18 cellular contexts compared by ENCODE assay signal in the genomic region with DNA sequence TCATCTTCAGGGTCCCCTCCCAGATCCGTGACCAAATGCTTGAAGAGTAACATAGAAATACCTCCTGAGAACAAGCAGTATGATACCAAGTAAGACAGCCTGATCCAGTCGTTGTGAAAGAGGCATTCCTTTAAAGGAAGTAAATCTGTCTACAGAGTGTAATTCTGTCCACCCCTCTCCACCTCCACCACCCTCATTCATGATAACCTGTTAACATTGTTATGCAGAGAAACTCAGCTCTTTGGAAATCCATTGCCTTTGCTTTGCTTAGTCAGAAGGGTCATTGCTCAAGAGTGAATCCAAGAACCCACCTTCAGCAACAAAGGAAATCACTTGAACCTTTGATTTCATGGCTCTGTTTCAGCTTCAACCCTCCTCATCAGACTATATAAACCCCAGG.
A peak's percentile ranks its signal among the peaks of the same experiment; 100 is the strongest.
DNase-seq lines count a peak whose midpoint lies in the region; FAIRE-seq and TF ChIP-seq lines count a peak whose summit lies in the region.
"Had no signal": no experiment of that assay in that cellular context is flagged by ENCODE, and none has a peak within 500 bp of the region (broad histone marks: within the 10 kb centered on the region; RNA-seq: fewer than 3 reads in every experiment).

No MANE protein-coding gene starts in this region.

- H3K36me3 ChIP-seq in mammary epithelial cell (ENCODE audit: insufficient read depth, low read length) (no peaks in the 10 kb centered on the region), keratinocyte (ENCODE audit: control insufficient read depth in 2 of 2, extremely low read depth in 1 of 2, insufficient read depth in 2 of 2, low read length in 2 of 2) (no peaks in the 10 kb centered on the region)
- H3K36me3 ChIP-seq: BLaER1 treated with 17β-estradiol and CSF1 and Interleukin-3, amounts not matched to agents 10 nM and 100 nM had no signal

- 43% methylated on average over 2 of the region's 2 CpGs for WGBS in mammary epithelial cell (ENCODE audit: low coverage, missing lambda C conversion rate)

- H3K4me3 Mint-ChIP-seq in MCF 10A (ENCODE audit: unreplicated experiment), result no peak overlapping the region
- H3K4me3 Mint-ChIP-seq: B cell; CD8-positive, alpha-beta T cell; HFFc6 had no signal

- TF ChIP-seq POLR2A in NB4 (IDR thresholded peaks at IDR 0.05; ENCODE audit: extremely low read depth, insufficient read length), result no peak

- H3K36me3 Mint-ChIP-seq in MCF 10A (ENCODE audit: insufficient read depth, unreplicated experiment), result no peaks in the 10 kb centered on the region
- H3K36me3 Mint-ChIP-seq: CD8-positive, alpha-beta T cell had no signal

- no peaks in the 10 kb centered on the region for H3K9me3 Mint-ChIP-seq in MCF 10A (ENCODE audit: unreplicated experiment)
- H3K9me3 Mint-ChIP-seq: CD8-positive, alpha-beta T cell; HFFc6 had no signal

- H3K27me3 ChIP-seq in mammary epithelial cell (ENCODE audit: insufficient read depth, low read length) (no peaks in the 10 kb centered on the region), keratinocyte (ENCODE audit: control insufficient read depth, extremely low read depth, insufficient read depth, low read length) (no peaks in the 10 kb centered on the region)
- H3K27me3 ChIP-seq: BLaER1 treated with 17β-estradiol and CSF1 and Interleukin-3, amounts not matched to agents 10 nM and 100 nM had no signal

- TF ChIP-seq CTCF in MCF 10A (IDR thresholded peaks at IDR 0.05; ENCODE audit: unreplicated experiment) (no peak), mammary epithelial cell (conservative IDR thresholded peaks at IDR 0.05 in 1 of 2, IDR thresholded peaks at IDR 0.05 in 1 of 2; ENCODE audit: extremely low read depth in 1 of 2, insufficient read depth in 1 of 2, low read depth in 1 of 2, low read length in 2 of 2) (no peak), NB4 (IDR thresholded peaks at IDR 0.05; ENCODE audit: low read depth, low read length) (no peak), keratinocyte (optimal IDR thresholded peaks at IDR 0.05 in 1 of 3, IDR thresholded peaks at IDR 0.05 in 1 of 3, conservative IDR thresholded peaks at IDR 0.05 in 1 of 3; ENCODE audit: extremely low read depth in 1 of 3, insufficient read depth in 2 of 3, low read length in 3 of 3) (no peak)

- H3K4me2 ChIP-seq in mammary epithelial cell (ENCODE audit: insufficient read depth, low read depth, low read length) (no peak overlapping the region), keratinocyte (ENCODE audit: control insufficient read depth, extremely low read depth, insufficient read depth, low read depth, low read length) (no peak overlapping the region)
- H3K4me2 ChIP-seq: BLaER1 treated with 17β-estradiol and CSF1 and Interleukin-3, amounts not matched to agents 10 nM and 100 nM had no signal

- CTCF ChIA-PET in MCF 10A (lab: Yijun Ruan, JAX) (interaction anchor here (0.8 to 4.4 kb wide), 3 partner anchors 49 to 158 kb away, joined by 3 to 42 read pairs (median 7); no protein-coding TSS in a partner anchor), mammary epithelial cell (lab: Charles Lee; ENCODE audit: low non-redundant PET) (no interaction called here)

- no peaks in the 10 kb centered on the region for H3K9me3 ChIP-seq in mammary epithelial cell (replicated peaks; ENCODE audit: insufficient read depth, low read length)
- H3K9me3 ChIP-seq in keratinocyte (ENCODE audit: control insufficient read depth, low read depth, low read length), result no peaks in the 10 kb centered on the region
- H3K9me3 ChIP-seq: BLaER1 treated with 17β-estradiol and CSF1 and Interleukin-3, amounts not matched to agents 10 nM and 100 nM had no signal

- no peak overlapping the region for H3K27ac Mint-ChIP-seq in MCF 10A (ENCODE audit: low read depth, unreplicated experiment)
- H3K27ac Mint-ChIP-seq: B cell; CD8-positive, alpha-beta T cell; HFFc6 had no signal

- H3K4me1 Mint-ChIP-seq in MCF 10A (ENCODE audit: insufficient read depth, unreplicated experiment), result no peaks in the 10 kb centered on the region
- H3K4me1 Mint-ChIP-seq: B cell had no signal

- H3K79me2 ChIP-seq in mammary epithelial cell (ENCODE audit: insufficient read depth, low read length), result no peaks in the 10 kb centered on the region
- no peaks in the 10 kb centered on the region for H3K79me2 ChIP-seq in keratinocyte (ENCODE audit: control insufficient read depth, insufficient read depth, low read length)

- H2AFZ ChIP-seq in mammary epithelial cell (ENCODE audit: low read depth, low read length) (no peak overlapping the region), keratinocyte (ENCODE audit: control insufficient read depth, low read length) (no peak overlapping the region)

- BruUV-seq in MCF 10A (replicated peaks; lab: Mats Ljungman, UMichigan) (no TSS peak), mammary epithelial cell (replicated peaks; lab: Mats Ljungman, UMichigan) (no TSS peak)

- dilution Hi-C loops in mammary epithelial cell (cut with HindIII; ENCODE audit: low sequenced_read_pairs), result no loop called here
- dilution Hi-C loops in keratinocyte (cut with MboI; ENCODE audit: extremely low pct_ligation_motif_present, low sequenced_read_pairs), result no loop called here

- intact Hi-C loops in MCF 10A (cut with micrococcal nuclease), result no loop called here
- intact Hi-C loops in mammary epithelial cell (cut with micrococcal nuclease), result no loop called here

- H3K4me1 ChIP-seq in mammary epithelial cell (ENCODE audit: insufficient read depth, low read length), result no peaks in the 10 kb centered on the region
- no peaks in the 10 kb centered on the region for H3K4me1 ChIP-seq in keratinocyte (ENCODE audit: control insufficient read depth, extremely low read depth, insufficient read depth, low read length)
- H3K4me1 ChIP-seq: BLaER1 treated with 17β-estradiol and CSF1 and Interleukin-3, amounts not matched to agents 10 nM and 100 nM had no signal

- H3K9me1 ChIP-seq in keratinocyte (ENCODE audit: control insufficient read depth, extremely low read depth, insufficient read depth, low read length), result no peaks in the 10 kb centered on the region

- H3K27ac ChIP-seq in mammary epithelial cell (ENCODE audit: insufficient read depth, low read depth, low read length), result no peak overlapping the region
- no peak overlapping the region for H3K27ac ChIP-seq in keratinocyte (ENCODE audit: control insufficient read depth, insufficient read depth, low read length)
- H3K27ac ChIP-seq: BLaER1 treated with 17β-estradiol and CSF1 and Interleukin-3, amounts not matched to agents 10 nM and 100 nM had no signal

- no peak overlapping the region for H3K9ac ChIP-seq in mammary epithelial cell (ENCODE audit: insufficient read depth, low read length)
- H3K9ac ChIP-seq in keratinocyte (ENCODE audit: control insufficient read depth, extremely low read depth, insufficient read depth, low read length), result no peak overlapping the region
- H3K9ac ChIP-seq: BLaER1 treated with 17β-estradiol and CSF1 and Interleukin-3, amounts not matched to agents 10 nM and 100 nM had no signal

- H4K20me1 ChIP-seq in mammary epithelial cell (ENCODE audit: insufficient read depth, low read length), result no peaks in the 10 kb centered on the region
- no peaks in the 10 kb centered on the region for H4K20me1 ChIP-seq in keratinocyte (ENCODE audit: control insufficient read depth, extremely low read depth, insufficient read depth, low read length)
- H4K20me1 ChIP-seq: BLaER1 treated with 17β-estradiol and CSF1 and Interleukin-3, amounts not matched to agents 10 nM and 100 nM had no signal

- H3K4me3 ChIP-seq in mammary epithelial cell (replicated peaks in 1 of 3; ENCODE audit: insufficient read depth in 1 of 3, low read depth in 2 of 3, low read length in 3 of 3), result no peak overlapping the region
- H3K4me3 ChIP-seq in NB4 (ENCODE audit: low read depth, low read length), result no peak overlapping the region
- no peak overlapping the region for H3K4me3 ChIP-seq in keratinocyte (ENCODE audit: control insufficient read depth in 2 of 3, extremely low read depth in 1 of 3, insufficient read depth in 2 of 3, low read depth in 1 of 3, low read length in 3 of 3)
- H3K4me3 ChIP-seq: BLaER1 treated with 17β-estradiol and CSF1 and Interleukin-3, amounts not matched to agents 10 nM and 100 nM had no signal

- POLR2A ChIA-PET in MCF 10A (lab: Yijun Ruan, JAX), result interaction anchor here (0.6 kb wide), 1 partner anchor 108 kb away, joined by 3 read pairs; no protein-coding TSS in a partner anchor

- in situ Hi-C loops in mammary epithelial cell (cut with MboI; ENCODE audit: low sequenced_read_pairs in 2 of 2), result no loop called here

- peak; percentile 32 for FAIRE-seq in keratinocyte (lab: Jason Lieb, UNC)

- DNase-seq in MCF 10A (ENCODE audit: unreplicated experiment), result peak; percentile 57
- no peak for DNase-seq in mammary epithelial cell
- DNase-seq in NB4 (ENCODE audit: low read depth), result peak; percentile 26
- DNase-seq in keratinocyte (ENCODE audit: low read depth, low spot score), result no peak
- DNase-seq in activated effector memory CD4-positive, alpha-beta T cell treated with anti-CD3 and anti-CD28 coated beads, Interleukin-2, amount 50 U/mL, for 16 hours, result no peak
- no peak for DNase-seq in foreskin melanocyte
- DNase-seq in T-helper 2 cell, result no peak
- DNase-seq: 8988T; Calu3; CD8-positive, alpha-beta T cell; DMS79 treated with DMSO at 0.1 percent for 48 hours; GF-D8; GOT3; H7; HFFc6; IMR-90 had no signal

- H3K27me3 Mint-ChIP-seq in MCF 10A (ENCODE audit: insufficient read depth, unreplicated experiment), result peaks cover 11% of the 10 kb centered on the region
- H3K27me3 Mint-ChIP-seq: B cell had no signal

Comparison
In these comparisons a context has a peak if more than half of its experiments do, and no peak if none do; other contexts are left out.
1. DNase-seq: peak in MCF 10A (single experiment) and NB4 (single experiment); none in mammary epithelial cell (single experiment), keratinocyte (single experiment), activated effector memory CD4-positive, alpha-beta T cell treated with anti-CD3 and anti-CD28 coated beads, Interleukin-2, amount 50 U/mL, for 16 hours (single experiment), foreskin melanocyte (single experiment) and T-helper 2 cell (0 of 5).